Comparison of ENCODE assay signal across 26 cellular contexts in genomic region chr1:32729254-32730046, GRCh38. TPM values are rescaled to one million over a fixed set of nuclear protein-coding genes. Genes with fewer than 3 reads are reported as not detected.
DNase-seq lines count a peak whose midpoint lies in the region; ATAC-seq and TF ChIP-seq lines count a peak whose summit lies in the region.
"Had no signal": no experiment of that assay in that cellular context is flagged by ENCODE, and none has a peak within 500 bp of the region (broad histone marks: within the 10 kb centered on the region; RNA-seq: fewer than 3 reads in every experiment).

No MANE protein-coding gene starts in this region.

- WGBS in SK-N-SH (ENCODE audit: low lambda C conversion rate): 85% methylated on average over 14 of the region's 14 CpGs
- WGBS in endodermal cell (ENCODE audit: insufficient coverage in 1 of 2, insufficient read length in 1 of 2), 2 experiments: 88 to 91% methylated on average over 14 of the region's 14 CpGs
- 58 to 70% methylated on average over 14 of the region's 14 CpGs for WGBS in testis, 2 donors
- WGBS in smooth muscle cell (ENCODE audit: low lambda C conversion rate): 75% methylated on average over 14 of the region's 14 CpGs

- no peak overlapping the region for H3K4me2 ChIP-seq in SK-N-SH
- peak overlapping the region; percentile 30 for H3K4me2 ChIP-seq in PC-3 (ENCODE audit: low read length)
- no peak overlapping the region for H3K4me2 ChIP-seq in smooth muscle cell

- H3K9me3 Mint-ChIP-seq in endodermal cell (no peaks in the 10 kb centered on the region), nephron progenitor cell (no peaks in the 10 kb centered on the region)
- H3K9me3 Mint-ChIP-seq: activated naive CD8-positive, alpha-beta T cell treated with anti-CD3 and anti-CD28 coated beads for 36 hours; activated T-helper 2 cell treated with anti-CD3 and anti-CD28 coated beads, Interferon-gamma antibody, Interleukin-2, Interleukin-4, amounts not matched to agents 10 μg/mL and 5 μg/mL and 100 μg/mL, durations not matched to agents 14 hours and 24 hours and 36 hours; CD4-positive, alpha-beta memory T cell; stimulated activated effector memory CD8-positive, alpha-beta T cell treated with anti-CD3 and anti-CD28 coated beads, Interleukin-12 subunit alpha, Interleukin-12 subunit beta, amount 100 ng/mL, for 72 hours; T-helper 2 cell treated with Interferon-gamma antibody and Interleukin-4, amounts not matched to agents 5 μg/mL and 100 μg/mL, for 36 hours had no signal

- peak; percentile 15; the same call in 1 of the 3 replicates for ATAC-seq in SK-N-SH treated with all-trans-retinoic acid at 6 μM for 48 hours
- ATAC-seq in PC-3: peak; percentile 31
- ATAC-seq: GM12878; stimulated activated effector memory CD8-positive, alpha-beta T cell treated with anti-CD3 and anti-CD28 coated beads, Interleukin-12 subunit alpha, Interleukin-12 subunit beta, amount 100 ng/mL, for 72 hours had no signal

- H3K36me3 ChIP-seq in SK-N-SH (replicated peaks in 1 of 2; ENCODE audit: control insufficient read depth in 1 of 2, insufficient read depth in 2 of 2, low read length in 1 of 2) (no peaks in the 10 kb centered on the region), PC-3 (ENCODE audit: low read depth, low read length) (no peaks in the 10 kb centered on the region), endodermal cell (ENCODE audit: control insufficient read depth, insufficient read depth, low read length) (no peaks in the 10 kb centered on the region), testis (ENCODE audit: low read depth, missing control alignments) (no peaks in the 10 kb centered on the region), smooth muscle cell (ENCODE audit: low read depth) (no peaks in the 10 kb centered on the region)
- H3K36me3 ChIP-seq: esophagus muscularis mucosa, suprapubic skin had no signal

- intact Hi-C loops in PC-3 (cut with micrococcal nuclease): no loop called here
- intact Hi-C loops in testis (cut with DNase I; ENCODE audit: low total_unique reads): no loop called here

- H4K20me1 ChIP-seq in SK-N-SH (ENCODE audit: insufficient read depth): no peaks in the 10 kb centered on the region
- H4K20me1 ChIP-seq in PC-3 (ENCODE audit: low read length): no peaks in the 10 kb centered on the region
- no peaks in the 10 kb centered on the region for H4K20me1 ChIP-seq in smooth muscle cell (ENCODE audit: low read depth)

- H3K9ac ChIP-seq in SK-N-SH (no peak overlapping the region), PC-3 (ENCODE audit: low read length) (no peak overlapping the region), endodermal cell (ENCODE audit: extremely low read depth, low read length, poor library complexity, severe bottlenecking) (no peak overlapping the region), smooth muscle cell (ENCODE audit: low read depth) (no peak overlapping the region)

- no peaks in the 10 kb centered on the region for H3K36me3 Mint-ChIP-seq in endodermal cell (ENCODE audit: low read depth)
- no peaks in the 10 kb centered on the region for H3K36me3 Mint-ChIP-seq in nephron progenitor cell (ENCODE audit: low read depth)
- H3K36me3 Mint-ChIP-seq: activated naive CD8-positive, alpha-beta T cell treated with anti-CD3 and anti-CD28 coated beads for 36 hours; CD4-positive, alpha-beta memory T cell; stimulated activated effector memory CD8-positive, alpha-beta T cell treated with anti-CD3 and anti-CD28 coated beads, Interleukin-12 subunit alpha, Interleukin-12 subunit beta, amount 100 ng/mL, for 72 hours had no signal

- no TSS peak for BruUV-seq in PC-3 (replicated peaks; lab: Mats Ljungman, UMichigan)

- no peak for TF ChIP-seq EP300 in SK-N-SH (IDR thresholded peaks at IDR 0.05; ENCODE audit: borderline replicate concordance in 1 of 2, low read depth in 1 of 2, low read length in 1 of 2)

- DNase-seq in SK-N-SH: no peak
- DNase-seq in PC-3: no peak
- DNase-seq in endodermal cell: no peak
- peak; percentile 74 for DNase-seq in testis
- no peak for DNase-seq in COR-L47 (lab: John Stamatoyannopoulos, UW)
- no peak for DNase-seq in smooth muscle cell (lab: John Stamatoyannopoulos, UW; ENCODE audit: unreplicated experiment)
- no peak for DNase-seq in nephron progenitor cell
- DNase-seq: activated CD8-positive, alpha-beta memory T cell treated with anti-CD3 and anti-CD28 coated beads, Interleukin-2, amount 50 U/mL, for 48 hours; activated naive CD8-positive, alpha-beta T cell treated with anti-CD3 and anti-CD28 coated beads for 36 hours; CD4-positive, alpha-beta memory T cell; DMS79; effector CD8-positive, alpha-beta T cell; NCI-H2029; NCI-H345; NK-92 treated with Interleukin-12 subunit alpha and Interleukin-12 subunit beta, amount 100 ng/mL, for 24 hours; stimulated activated CD4-positive, alpha-beta T cell treated with anti-CD3 and anti-CD28 coated beads, Interleukin-2, amount 100 ng/mL, for 24 hours had no signal

- no peak for TF ChIP-seq RAD21 in SK-N-SH (IDR thresholded peaks at IDR 0.05; ENCODE audit: low read length)

- H3K9me3 ChIP-seq in SK-N-SH (no peaks in the 10 kb centered on the region), PC-3 (ENCODE audit: low read length) (no peaks in the 10 kb centered on the region), endodermal cell (ENCODE audit: control insufficient read depth, low read length) (no peaks in the 10 kb centered on the region), testis (no peaks in the 10 kb centered on the region), smooth muscle cell (replicated peaks; ENCODE audit: low read depth) (no peaks in the 10 kb centered on the region)
- H3K9me3 ChIP-seq: esophagus muscularis mucosa, suprapubic skin had no signal

- no peak for TF ChIP-seq POLR2A in testis (IDR thresholded peaks at IDR 0.05)

- H3F3A ChIP-seq in SK-N-SH (replicated peaks; ENCODE audit: insufficient read depth) (peaks cover 3% of the 10 kb centered on the region), PC-3 (ENCODE audit: low read length, unreplicated experiment) (no peaks in the 10 kb centered on the region), smooth muscle cell (ENCODE audit: low read depth) (no peaks in the 10 kb centered on the region)

- H3K4me3 ChIP-seq in SK-N-SH (ENCODE audit: low read depth in 2 of 2, low read length in 1 of 2) (no peak overlapping the region), PC-3 (ENCODE audit: low read length) (no peak overlapping the region), endodermal cell (ENCODE audit: low read length) (no peak overlapping the region), testis (no peak overlapping the region), smooth muscle cell (no peak overlapping the region)
- H3K4me3 ChIP-seq: esophagus muscularis mucosa, GM12878, lung, SK-N-MC, skin epidermis, suprapubic skin had no signal

- TF ChIP-seq CTCF in SK-N-SH (IDR thresholded peaks at IDR 0.05): no peak
- TF ChIP-seq CTCF in PC-3 (conservative IDR thresholded peaks at IDR 0.05; ENCODE audit: low read depth, low read length): no peak
- TF ChIP-seq CTCF in endodermal cell (conservative IDR thresholded peaks at IDR 0.05): peak; percentile 45
- no peak for TF ChIP-seq CTCF in testis (IDR thresholded peaks at IDR 0.05)
- TF ChIP-seq CTCF in smooth muscle cell (IDR thresholded peaks at IDR 0.05; ENCODE audit: borderline replicate concordance, insufficient read depth, poor library complexity, severe bottlenecking): no peak
- no peak for TF ChIP-seq CTCF in nephron progenitor cell (IDR thresholded peaks at IDR 0.05)

- peaks cover 4% of the 10 kb centered on the region for H3K27me3 Mint-ChIP-seq in endodermal cell (ENCODE audit: insufficient read depth)
- H3K27me3 Mint-ChIP-seq in nephron progenitor cell (ENCODE audit: low read depth, poor library complexity): peaks cover 8% of the 10 kb centered on the region

- H3K27ac Mint-ChIP-seq in endodermal cell: no peak overlapping the region
- H3K27ac Mint-ChIP-seq in nephron progenitor cell: no peak overlapping the region
- H3K27ac Mint-ChIP-seq: activated naive CD8-positive, alpha-beta T cell treated with anti-CD3 and anti-CD28 coated beads for 36 hours; activated T-helper 2 cell treated with anti-CD3 and anti-CD28 coated beads, Interferon-gamma antibody, Interleukin-2, Interleukin-4, amounts not matched to agents 10 μg/mL and 5 μg/mL and 100 μg/mL, durations not matched to agents 14 hours and 24 hours and 36 hours; stimulated activated effector memory CD8-positive, alpha-beta T cell treated with anti-CD3 and anti-CD28 coated beads, Interleukin-12 subunit alpha, Interleukin-12 subunit beta, amount 100 ng/mL, for 72 hours; T-helper 2 cell treated with Interferon-gamma antibody and Interleukin-4, amounts not matched to agents 5 μg/mL and 100 μg/mL, for 36 hours had no signal

- H3K79me2 ChIP-seq in SK-N-SH (ENCODE audit: insufficient read depth): no peaks in the 10 kb centered on the region
- H3K79me2 ChIP-seq in PC-3 (ENCODE audit: low read length): no peaks in the 10 kb centered on the region
- H3K79me2 ChIP-seq in smooth muscle cell (ENCODE audit: low read depth): no peaks in the 10 kb centered on the region

- H3K4me3 Mint-ChIP-seq in endodermal cell: no peak overlapping the region
- no peak overlapping the region for H3K4me3 Mint-ChIP-seq in nephron progenitor cell
- H3K4me3 Mint-ChIP-seq: activated naive CD8-positive, alpha-beta T cell treated with anti-CD3 and anti-CD28 coated beads for 36 hours; CD4-positive, alpha-beta memory T cell; stimulated activated effector memory CD8-positive, alpha-beta T cell treated with anti-CD3 and anti-CD28 coated beads, Interleukin-12 subunit alpha, Interleukin-12 subunit beta, amount 100 ng/mL, for 72 hours; T-helper 2 cell treated with Interferon-gamma antibody and Interleukin-4, amounts not matched to agents 5 μg/mL and 100 μg/mL, for 36 hours had no signal

- H3K27ac ChIP-seq in SK-N-SH (ENCODE audit: low read depth in 2 of 2, low read length in 1 of 2) (no peak overlapping the region), PC-3 (ENCODE audit: low read length) (peak overlapping the region; percentile 57), endodermal cell (ENCODE audit: low read depth, low read length) (no peak overlapping the region), testis (peak overlapping the region; percentile 34 to 61), smooth muscle cell (ENCODE audit: low read depth) (no peak overlapping the region)
- H3K27ac ChIP-seq: esophagus muscularis mucosa, SK-N-MC, suprapubic skin had no signal

- POLR2A ChIA-PET in SK-N-SH (lab: Yijun Ruan, JAX): no interaction called here
- POLR2A ChIA-PET in PC-3 (lab: Charles Lee; ENCODE audit: unreplicated experiment): interaction anchor here (1.2 kb wide), 1 partner anchor 30 kb away, joined by 5 read pairs; no protein-coding TSS in a partner anchor

- peaks cover 29% of the 10 kb centered on the region for H3K4me1 Mint-ChIP-seq in endodermal cell
- peaks cover 61% of the 10 kb centered on the region for H3K4me1 Mint-ChIP-seq in nephron progenitor cell

- H3K4me1 ChIP-seq in SK-N-SH (ENCODE audit: control insufficient read depth in 1 of 2, insufficient read depth in 2 of 2, low read depth in 1 of 2, low read length in 1 of 2): peaks cover 10 to 16% of the 10 kb centered on the region in 2 experiments; a peak in 3 of 4 replicates
- H3K4me1 ChIP-seq in PC-3 (ENCODE audit: insufficient read depth, low read length): peaks cover 34% of the 10 kb centered on the region
- H3K4me1 ChIP-seq in endodermal cell (ENCODE audit: control insufficient read depth, insufficient read depth, low read length): peaks cover 13% of the 10 kb centered on the region
- peaks cover 39% of the 10 kb centered on the region for H3K4me1 ChIP-seq in testis
- peaks cover 12% of the 10 kb centered on the region for H3K4me1 ChIP-seq in smooth muscle cell (ENCODE audit: low read depth)

- H2AFZ ChIP-seq in SK-N-SH (ENCODE audit: low read depth) (no peak overlapping the region), PC-3 (ENCODE audit: low read length) (no peak overlapping the region), smooth muscle cell (ENCODE audit: low read depth) (no peak overlapping the region)

- H3K27me3 ChIP-seq in SK-N-SH (ENCODE audit: insufficient read depth): no peaks in the 10 kb centered on the region
- H3K27me3 ChIP-seq in PC-3 (ENCODE audit: low read length): no peaks in the 10 kb centered on the region
- H3K27me3 ChIP-seq in endodermal cell (ENCODE audit: control insufficient read depth, insufficient read depth, low read length, poor library complexity, severe bottlenecking): no peaks in the 10 kb centered on the region
- no peaks in the 10 kb centered on the region for H3K27me3 ChIP-seq in testis
- H3K27me3 ChIP-seq in smooth muscle cell (ENCODE audit: low read depth): no peaks in the 10 kb centered on the region
- H3K27me3 ChIP-seq: esophagus muscularis mucosa, suprapubic skin had no signal

- CTCF ChIA-PET in SK-N-SH (lab: Yijun Ruan, JAX) (interaction anchor here (0.7 to 4.4 kb wide), 8 partner anchors 11 to 163 kb away, joined by 3 to 54 read pairs (median 5); a partner anchor contains a TSS), PC-3 (lab: Charles Lee) (interaction anchor here (1.8 kb wide), 1 partner anchor 17 kb away, joined by 6 read pairs; no protein-coding TSS in a partner anchor)

- H3K9me2 ChIP-seq in SK-N-SH (no peaks in the 10 kb centered on the region), PC-3 (replicated peaks; ENCODE audit: low read length) (no peaks in the 10 kb centered on the region)

RNA-seq across cellular contexts. Expression of gene SYNC, which starts 26.9 kb away (rescaled TPM):
- polyA plus RNA-seq in SK-N-SH (2012; rRNA removed) (25.6 and 32.0 TPM in 2 replicates), testis (ENCODE audit: insufficient read depth, low read depth, low replicate concordance) (12.4 TPM), smooth muscle cell (4.6 and 4.9 TPM in 2 replicates)
- polyA plus RNA-seq in SK-N-SH (2012; cell fraction: cytosol; rRNA removed): 40.4 and 45.3 TPM in 2 replicates
- 26.0 and 30.2 TPM in 2 replicates for polyA plus RNA-seq in SK-N-SH (2012; cell fraction: nucleus; rRNA removed)
- total RNA-seq in PC-3 (2014; rRNA removed) (6.6 and 10.0 TPM in 2 replicates), endodermal cell (under 1 TPM in 1 of 2 donors, not detected in 1; 0.18 TPM), testis (10 to 100 TPM in 1 of 2 donors, 1 to 10 TPM in 1; 9.0 to 11.8 TPM), smooth muscle cell (4.4 and 6.2 TPM in 2 replicates)
- 0.32 TPM for polyA plus RNA-seq in endodermal cell (2013, experiment 1 of 2)
- polyA plus RNA-seq in endodermal cell (2013, experiment 2 of 2): 0.37 TPM
- total RNA-seq: activated naive CD8-positive, alpha-beta T cell treated with anti-CD3 and anti-CD28 coated beads for 36 hours; activated T-helper 2 cell treated with anti-CD3 and anti-CD28 coated beads, Interferon-gamma antibody, Interleukin-2, Interleukin-4, amounts not matched to agents 10 μg/mL and 5 μg/mL and 100 μg/mL, durations not matched to agents 14 hours and 24 hours and 36 hours; CD4-positive, alpha-beta memory T cell had no signal
- polyA plus RNA-seq: CD4-positive, alpha-beta memory T cell had no signal

Comparison
In these comparisons a context has a peak if more than half of its experiments do, and no peak if none do; other contexts are left out.
1. H3K27ac ChIP-seq: peak in PC-3 (single experiment) and testis (2 of 2); none in SK-N-SH (0 of 2), endodermal cell (single experiment) and smooth muscle cell (single experiment).